Comparison of ENCODE assay signal across 12 cellular contexts in the genomic region with DNA sequence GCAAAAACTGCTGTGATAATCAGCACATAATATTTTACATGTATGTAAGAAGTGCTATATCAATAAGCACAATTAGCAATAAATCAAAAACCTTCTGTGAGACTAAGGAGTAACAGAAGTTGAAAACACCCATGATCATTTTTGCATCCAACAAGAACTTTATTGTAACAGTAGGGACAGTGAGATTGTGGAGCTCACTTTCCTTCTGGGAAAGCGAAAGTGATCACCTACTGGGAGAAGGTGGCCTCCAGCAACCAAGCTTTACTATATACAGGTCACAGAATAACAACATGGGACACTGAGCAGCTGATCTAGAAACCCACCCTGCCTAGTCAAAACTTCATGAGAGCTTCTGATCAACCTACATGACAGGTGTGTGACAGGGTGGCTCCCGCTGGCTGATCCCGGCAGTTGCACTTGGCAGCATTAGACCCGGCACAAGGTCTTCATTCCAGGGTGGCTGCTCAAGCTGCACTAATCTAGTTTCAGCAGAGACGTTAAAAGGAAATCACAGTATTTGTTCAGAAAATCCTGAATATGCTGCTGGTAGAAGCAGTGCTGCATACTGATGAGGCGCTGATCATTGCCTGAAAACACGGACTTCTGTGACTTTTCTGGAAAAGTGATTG.
DNase-seq lines count a peak whose midpoint lies in the region; ATAC-seq, FAIRE-seq and TF ChIP-seq lines count a peak whose summit lies in the region.
"Had no signal": no experiment of that assay in that cellular context is flagged by ENCODE, and none has a peak within 500 bp of the region (broad histone marks: within the 10 kb centered on the region; RNA-seq: fewer than 3 reads in every experiment).

No MANE protein-coding gene starts in this region.

- peak overlapping the region; percentile 24 for H3K9ac ChIP-seq in endothelial cell of umbilical vein (replicated peaks; ENCODE audit: extremely low read depth, insufficient read depth, low read length)
- H3K9ac ChIP-seq: KMS-11 had no signal

- H3K4me1 ChIP-seq in PC-9 (replicated peaks; ENCODE audit: insufficient read depth) (0 out of 2 replicates have a peak, but pooled peaks cover 2% of the 10 kb centered on the region), endothelial cell of umbilical vein (ENCODE audit: control insufficient read depth, extremely low read depth, insufficient read depth, low read length) (peaks cover 12% of the 10 kb centered on the region), psoas muscle (no peaks in the 10 kb centered on the region)

- CTCF ChIA-PET in PC-9 (lab: Charles Lee): no interaction called here
- CTCF ChIA-PET in endothelial cell of umbilical vein (lab: Charles Lee): interaction anchor here (0.7 to 1.7 kb wide), 9 partner anchors 11 to 134 kb away, joined by 3 to 4 read pairs (median 4); partner anchors contain the start of gene ARL5A

- BruUV-seq in PC-9 (replicated peaks; lab: Mats Ljungman, UMichigan) (no TSS peak), endothelial cell of umbilical vein (replicated peaks; lab: Mats Ljungman, UMichigan) (no TSS peak)

- H3F3A ChIP-seq in PC-9 (ENCODE audit: insufficient read depth, low read depth): no peaks in the 10 kb centered on the region

- H3K79me2 ChIP-seq in PC-9 (ENCODE audit: low read depth) (no peaks in the 10 kb centered on the region), endothelial cell of umbilical vein (ENCODE audit: control insufficient read depth, insufficient read depth, low read length) (no peaks in the 10 kb centered on the region)

- no peak overlapping the region for H3K4me3 Mint-ChIP-seq in activated T-cell treated with anti-CD3 and anti-CD28 coated beads, Interleukin-2, amount 50 U/mL, for 4 hours
- H3K4me3 Mint-ChIP-seq: activated CD4-positive, alpha-beta T cell treated with anti-CD3 and anti-CD28 coated beads, Interleukin-2, amount 10 ng/mL, durations not matched to agents 24 days and 14 days; activated T-cell treated with anti-CD3 and anti-CD28 coated beads, Interleukin-2, amount 50 U/mL, for 72 hours; stimulated activated naive CD8-positive, alpha-beta T cell treated with anti-CD3 and anti-CD28 coated beads, Interleukin-15, Interleukin-2, amounts not matched to agents 100 ng/mL and 50 ng/mL, for 24 hours had no signal

- H3K9me2 ChIP-seq in PC-9 (ENCODE audit: insufficient read depth): no peaks in the 10 kb centered on the region

- no peaks in the 10 kb centered on the region for H3K9me3 ChIP-seq in PC-9 (ENCODE audit: insufficient read depth, low read depth)
- no peaks in the 10 kb centered on the region for H3K9me3 ChIP-seq in endothelial cell of umbilical vein (replicated peaks; ENCODE audit: control insufficient read depth, insufficient read depth, low read length)
- peaks cover 7% of the 10 kb centered on the region for H3K9me3 ChIP-seq in psoas muscle

- dilution Hi-C loops in endothelial cell of umbilical vein (cut with MboI; ENCODE audit: extremely low pct_ligation_motif_present, low sequenced_read_pairs): no loop called here

- WGBS in psoas muscle, 3 donors: 43 to 47% (median 46%) methylated on average over 7 of the region's 7 CpGs

- no peaks in the 10 kb centered on the region for H3K27me3 ChIP-seq in PC-9 (ENCODE audit: insufficient read depth, low read depth)
- no peaks in the 10 kb centered on the region for H3K27me3 ChIP-seq in endothelial cell of umbilical vein (ENCODE audit: control insufficient read depth in 2 of 2, insufficient read depth in 2 of 2, low read length in 2 of 2)
- H3K27me3 ChIP-seq in psoas muscle (ENCODE audit: insufficient read depth in 3 of 3, low read length in 2 of 3): no peaks in the 10 kb centered on the region

- DNase-seq in PC-9 (no peak), endothelial cell of umbilical vein (ENCODE audit: low read depth, low spot score) (peak; percentile 70), psoas muscle (peak in 1 of 2 donors; percentile 49), DMS53 (lab: John Stamatoyannopoulos, UW) (no peak), SK-N-DZ (ENCODE audit: low spot score) (no peak)
- no peak for DNase-seq in activated T-cell treated with anti-CD3 and anti-CD28 coated beads, Interleukin-2, amount 50 U/mL, for 4 hours
- DNase-seq: activated CD4-positive, alpha-beta T cell treated with anti-CD3 and anti-CD28 coated beads, Interleukin-2, amount 10 ng/mL, durations not matched to agents 24 days and 14 days; activated T-cell treated with anti-CD3 and anti-CD28 coated beads, Interleukin-2, amount 50 U/mL, for 72 hours had no signal

- peak overlapping the region; percentile 15; the same call in 1 of the 2 replicates for H3K4me3 ChIP-seq in PC-9
- peak overlapping the region; percentile 23 to 68 (median 38) for H3K4me3 ChIP-seq in endothelial cell of umbilical vein (replicated peaks in 1 of 3; ENCODE audit: insufficient read depth in 1 of 3, low read depth in 1 of 3, low read length in 3 of 3)
- peak overlapping the region; percentile 43 for H3K4me3 ChIP-seq in psoas muscle

- H4K20me1 ChIP-seq in PC-9 (ENCODE audit: insufficient read depth) (no peaks in the 10 kb centered on the region), endothelial cell of umbilical vein (replicated peaks; ENCODE audit: control insufficient read depth, extremely low read depth, insufficient read depth, low read length) (no peaks in the 10 kb centered on the region)

- H3K36me3 Mint-ChIP-seq in activated T-cell treated with anti-CD3 and anti-CD28 coated beads, Interleukin-2, amount 50 U/mL, for 4 hours (ENCODE audit: insufficient read depth): no peaks in the 10 kb centered on the region

- no peaks in the 10 kb centered on the region for H3K9me1 ChIP-seq in endothelial cell of umbilical vein (replicated peaks; ENCODE audit: control insufficient read depth, extremely low read depth, insufficient read depth, low read length)

- POLR2A ChIA-PET in PC-9 (lab: Charles Lee; ENCODE audit: unreplicated experiment) (interaction anchor here (0.5 to 0.7 kb wide), 2 partner anchors 64 to 161 kb away, joined by 3 read pairs; partner anchors contain the start of gene ARL5A), endothelial cell of umbilical vein (lab: Charles Lee) (no interaction called here)

- peaks cover 5% of the 10 kb centered on the region for H3K9me3 Mint-ChIP-seq in activated T-cell treated with anti-CD3 and anti-CD28 coated beads, Interleukin-2, amount 50 U/mL, for 4 hours

- FAIRE-seq in endothelial cell of umbilical vein (lab: Jason Lieb, UNC): peak; percentile 76

- TF ChIP-seq POLR2A in endothelial cell of umbilical vein (IDR thresholded peaks at IDR 0.05; ENCODE audit: low read depth, low read length): no peak

- intact Hi-C loops in PC-9 (cut with micrococcal nuclease; ENCODE audit: unreplicated experiment) (no loop called here), endothelial cell of umbilical vein (cut with micrococcal nuclease) (no loop called here), psoas muscle (cut with DNase I) (no loop called here)

- H3K27ac ChIP-seq in PC-9 (no peak overlapping the region), endothelial cell of umbilical vein (ENCODE audit: insufficient read depth, low read depth, low read length) (no peak overlapping the region), psoas muscle (no peak overlapping the region)
- H3K27ac ChIP-seq: KMS-11 had no signal

- peak overlapping the region; percentile 35; the same call in 1 of the 2 replicates for H3K4me2 ChIP-seq in PC-9
- peak overlapping the region; percentile 96 for H3K4me2 ChIP-seq in endothelial cell of umbilical vein (ENCODE audit: insufficient read depth, low read length)
- H3K4me2 ChIP-seq: KMS-11 had no signal

- H3K4me1 Mint-ChIP-seq in activated T-cell treated with anti-CD3 and anti-CD28 coated beads, Interleukin-2, amount 50 U/mL, for 4 hours (ENCODE audit: low read depth): no peaks in the 10 kb centered on the region
- H3K4me1 Mint-ChIP-seq: activated CD4-positive, alpha-beta T cell treated with anti-CD3 and anti-CD28 coated beads, Interleukin-2, amount 10 ng/mL, durations not matched to agents 24 days and 14 days had no signal

- no peaks in the 10 kb centered on the region for H3K36me3 ChIP-seq in PC-9 (ENCODE audit: low read depth)
- no peaks in the 10 kb centered on the region for H3K36me3 ChIP-seq in endothelial cell of umbilical vein (ENCODE audit: control insufficient read depth in 2 of 2, extremely low read depth in 1 of 2, insufficient read depth in 2 of 2, low read length in 2 of 2)
- H3K36me3 ChIP-seq in psoas muscle (ENCODE audit: insufficient read depth in 1 of 2, low read depth in 1 of 2): no peaks in the 10 kb centered on the region

- peaks cover 5% of the 10 kb centered on the region for H3K27me3 Mint-ChIP-seq in activated T-cell treated with anti-CD3 and anti-CD28 coated beads, Interleukin-2, amount 50 U/mL, for 4 hours (ENCODE audit: low read depth)
- H3K27me3 Mint-ChIP-seq: stimulated activated naive CD8-positive, alpha-beta T cell treated with anti-CD3 and anti-CD28 coated beads, Interleukin-15, Interleukin-2, amounts not matched to agents 100 ng/mL and 50 ng/mL, for 24 hours had no signal

- ATAC-seq in psoas muscle: peak; percentile 78 to 90 (median 82)
- ATAC-seq in HG03280 (IDR thresholded peaks at IDR 0.05; ENCODE audit: unreplicated experiment): no peak
- no peak for ATAC-seq in activated T-cell treated with anti-CD3 and anti-CD28 coated beads, Interleukin-2, amount 50 U/mL, for 4 hours
- ATAC-seq: activated T-cell treated with anti-CD3 and anti-CD28 coated beads, Interleukin-2, amount 50 U/mL, for 72 hours had no signal

- 0 out of 3 replicates have a peak, but pooled peaks have one; percentile 4 for TF ChIP-seq CTCF in GM12872 (IDR thresholded peaks at IDR 0.05; ENCODE audit: insufficient read depth, low read depth, low read length)
- TF ChIP-seq CTCF in PC-9 (conservative IDR thresholded peaks at IDR 0.05): no peak
- TF ChIP-seq CTCF in endothelial cell of umbilical vein (IDR thresholded peaks at IDR 0.05; ENCODE audit: extremely low read depth in 1 of 2, insufficient read depth in 1 of 2, low read depth in 1 of 2, low read length in 2 of 2): no peak
- peak; percentile 5 for TF ChIP-seq CTCF in psoas muscle (IDR thresholded peaks at IDR 0.05)

- peak overlapping the region; percentile 62; the same call in 1 of the 2 replicates for H2AFZ ChIP-seq in PC-9
- H2AFZ ChIP-seq in endothelial cell of umbilical vein (ENCODE audit: low read depth, low read length): peak overlapping the region; percentile 96

TF ChIP-seq in endothelial cell of umbilical vein, 7 proteins besides CTCF, POLR2A, EP300 and RAD21 (continues in another document):
- TF ChIP-seq POLR2AphosphoS5 (IDR thresholded peaks at IDR 0.05; ENCODE audit: insufficient read depth, low read depth, low read length) (no peak), MYC (IDR thresholded peaks at IDR 0.05; ENCODE audit: low read depth, low read length) (no peak), EZH2 (IDR thresholded peaks at IDR 0.05; ENCODE audit: borderline replicate concordance, low read depth, low read length, severe bottlenecking) (no peak), JUN (IDR thresholded peaks at IDR 0.05; ENCODE audit: borderline replicate concordance, insufficient read depth, insufficient read length, low read depth) (no peak), FOS (IDR thresholded peaks at IDR 0.05; ENCODE audit: borderline replicate concordance, insufficient read depth, low read length) (no peak)
- TF ChIP-seq, protein P1, sequence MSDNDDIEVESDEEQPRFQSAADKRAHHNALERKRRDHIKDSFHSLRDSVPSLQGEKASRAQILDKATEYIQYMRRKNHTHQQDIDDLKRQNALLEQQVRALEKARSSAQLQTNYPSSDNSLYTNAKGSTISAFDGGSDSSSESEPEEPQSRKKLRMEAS (IDR thresholded peaks at IDR 0.05; ENCODE audit: insufficient read depth, insufficient read length): no peak

Comparison
In these comparisons a context has a peak if more than half of its experiments do, and no peak if none do; other contexts are left out.
1. CTCF ChIP-seq: peak in GM12872 (single experiment) and psoas muscle (single experiment); none in PC-9 (single experiment) and endothelial cell of umbilical vein (0 of 2).
2. ATAC-seq: peak in psoas muscle (4 of 4); none in HG03280 (single experiment) and activated T-cell treated with anti-CD3 and anti-CD28 coated beads, Interleukin-2, amount 50 U/mL, for 4 hours (0 of 2).
3. Peak in every context shown above with its lines, with median percentiles within 50 percentile points of each other: H3K4me3 ChIP-seq.